1 cellular context compared by ENCODE assay signal in genomic region chr15:68326711-68327412, GRCh38.
TF ChIP-seq lines count a peak whose summit lies in the region.

No MANE protein-coding gene starts in this region.

TF ChIP-seq in K562, 482 proteins besides CTCF, POLR2A, EP300 and RAD21:
- no peak for TF ChIP-seq RNF219 (CRISPR knock-in tag; IDR thresholded peaks at IDR 0.05)
- peak; percentile 40; the same call in 1 of the 2 replicates for TF ChIP-seq ATF7 (IDR thresholded peaks at IDR 0.05)
- TF ChIP-seq ZFP36 (IDR thresholded peaks at IDR 0.05; ENCODE audit: low read depth, low read length, partially characterized antibody): peak; percentile 78
- TF ChIP-seq, protein P1, sequence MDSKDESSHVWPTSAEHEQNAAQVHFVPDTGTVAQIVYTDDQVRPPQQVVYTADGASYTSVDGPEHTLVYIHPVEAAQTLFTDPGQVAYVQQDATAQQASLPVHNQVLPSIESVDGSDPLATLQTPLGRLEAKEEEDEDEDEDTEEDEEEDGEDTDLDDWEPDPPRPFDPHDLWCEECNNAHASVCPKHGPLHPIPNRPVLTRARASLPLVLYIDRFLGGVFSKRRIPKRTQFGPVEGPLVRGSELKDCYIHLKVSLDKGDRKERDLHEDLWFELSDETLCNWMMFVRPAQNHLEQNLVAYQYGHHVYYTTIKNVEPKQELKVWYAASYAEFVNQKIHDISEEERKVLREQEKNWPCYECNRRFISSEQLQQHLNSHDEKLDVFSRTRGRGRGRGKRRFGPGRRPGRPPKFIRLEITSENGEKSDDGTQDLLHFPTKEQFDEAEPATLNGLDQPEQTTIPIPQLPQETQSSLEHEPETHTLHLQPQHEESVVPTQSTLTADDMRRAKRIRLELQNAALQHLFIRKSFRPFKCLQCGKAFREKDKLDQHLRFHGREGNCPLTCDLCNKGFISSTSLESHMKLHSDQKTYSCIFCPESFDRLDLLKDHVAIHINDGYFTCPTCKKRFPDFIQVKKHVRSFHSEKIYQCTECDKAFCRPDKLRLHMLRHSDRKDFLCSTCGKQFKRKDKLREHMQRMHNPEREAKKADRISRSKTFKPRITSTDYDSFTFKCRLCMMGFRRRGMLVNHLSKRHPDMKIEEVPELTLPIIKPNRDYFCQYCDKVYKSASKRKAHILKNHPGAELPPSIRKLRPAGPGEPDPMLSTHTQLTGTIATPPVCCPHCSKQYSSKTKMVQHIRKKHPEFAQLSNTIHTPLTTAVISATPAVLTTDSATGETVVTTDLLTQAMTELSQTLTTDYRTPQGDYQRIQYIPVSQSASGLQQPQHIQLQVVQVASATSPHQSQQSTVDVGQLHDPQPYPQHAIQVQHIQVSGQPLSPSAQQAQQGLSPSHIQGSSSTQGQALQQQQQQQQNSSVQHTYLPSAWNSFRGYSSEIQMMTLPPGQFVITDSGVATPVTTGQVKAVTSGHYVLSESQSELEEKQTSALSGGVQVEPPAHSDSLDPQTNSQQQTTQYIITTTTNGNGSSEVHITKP (IDR thresholded peaks at IDR 0.05; ENCODE audit: partially characterized antibody): peak; percentile 91
- no peak for TF ChIP-seq NFE2 (IDR thresholded peaks at IDR 0.05; ENCODE audit: low read depth)
